ENCODE assay signal across 30 cellular contexts in the genomic region with DNA sequence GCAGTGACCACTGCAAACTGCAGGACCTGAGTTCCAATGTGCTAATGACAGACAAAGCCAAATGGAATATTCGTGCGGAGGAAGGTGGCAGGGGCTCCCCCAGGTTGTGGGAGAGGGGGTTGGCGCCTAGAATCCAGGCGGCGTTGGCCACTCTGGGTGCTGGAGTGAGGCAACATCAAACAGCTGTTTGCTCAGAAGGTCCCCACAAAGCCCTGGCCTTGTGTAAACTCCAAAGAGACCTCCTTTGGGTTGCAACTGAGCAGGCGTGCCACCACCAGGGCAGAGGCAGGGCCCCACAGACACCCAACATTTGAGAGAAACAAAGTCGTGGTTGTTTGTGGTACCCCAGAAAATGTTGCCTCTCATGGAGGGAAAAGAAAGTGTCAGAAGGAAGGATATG.
"Had no signal": no experiment of that assay in that cellular context is flagged by ENCODE, and none has a peak within 500 bp of the region (broad histone marks: within the 10 kb centered on the region; RNA-seq: fewer than 3 reads in every experiment).

No MANE protein-coding gene starts in this region.

- H3K27me3 ChIP-seq: pancreas, testis, uterus had no signal

- H3K4me3 ChIP-seq: pancreas, psoas muscle, skin epidermis, smooth muscle cell, spleen, suprapubic skin, testis, tibial artery, transverse colon, upper lobe of right lung, uterus had no signal

- H3K4me1 Mint-ChIP-seq: naive B cell; naive thymus-derived CD8-positive, alpha-beta T cell; neural crest cell; stimulated activated memory B cell treated with anti-CD40 and anti-IgM and Interleukin-4, amounts not matched to agents 10 μg/mL and 1 μg/mL and 100 μg/mL, for 72 hours; stimulated activated naive CD8-positive, alpha-beta T cell treated with anti-CD3 and anti-CD28 coated beads, Interleukin-15, amount 100 ng/mL, for 72 hours had no signal

- H3K4me1 ChIP-seq: pancreas, psoas muscle, testis, tibial artery, transverse colon, upper lobe of right lung, uterus had no signal

- H3K36me3 ChIP-seq: pancreas, spleen, suprapubic skin, tibial artery, transverse colon, upper lobe of right lung, uterus had no signal

- H3K4me2 ChIP-seq: smooth muscle cell had no signal

- H3K27ac Mint-ChIP-seq: naive B cell; naive thymus-derived CD8-positive, alpha-beta T cell; natural killer cell treated with Interleukin-12 subunit alpha and Interleukin-12 subunit beta and Interleukin-15 and Interleukin-18, amount 100 ng/mL, for 72 hours; nephron progenitor cell; stimulated activated memory B cell treated with anti-CD40 and anti-IgM and Interleukin-4, amounts not matched to agents 10 μg/mL and 1 μg/mL and 100 μg/mL, for 72 hours; type B pancreatic cell had no signal

- H3K27ac ChIP-seq: pancreas, psoas muscle, skin epidermis, spleen, suprapubic skin, testis, tibial artery, transverse colon, upper lobe of right lung, uterus had no signal

- ATAC-seq: naive thymus-derived CD8-positive, alpha-beta T cell; natural killer cell treated with Interleukin-12 subunit alpha and Interleukin-12 subunit beta and Interleukin-15 and Interleukin-18, amount 100 ng/mL, for 72 hours; pancreas; psoas muscle; right cardiac atrium; sciatic nerve; stimulated activated memory B cell treated with anti-CD40 and anti-IgM and Interleukin-4, amounts not matched to agents 10 μg/mL and 1 μg/mL and 100 μg/mL, for 72 hours; stimulated activated naive CD8-positive, alpha-beta T cell treated with anti-CD3 and anti-CD28 coated beads, Interleukin-15, amount 100 ng/mL, for 72 hours; stimulated activated naive CD8-positive, alpha-beta T cell treated with anti-CD3 and anti-CD28 coated beads, Interleukin-15, Interleukin-2, amounts not matched to agents 100 U/mL and 50 U/mL, for 24 hours; upper lobe of right lung had no signal

- H3K36me3 Mint-ChIP-seq: naive B cell; naive thymus-derived CD8-positive, alpha-beta T cell; natural killer cell treated with Interleukin-12 subunit alpha and Interleukin-12 subunit beta and Interleukin-15 and Interleukin-18, amount 100 ng/mL, for 72 hours; stimulated activated memory B cell treated with anti-CD40 and anti-IgM and Interleukin-4, amounts not matched to agents 10 μg/mL and 1 μg/mL and 100 μg/mL, for 72 hours; type B pancreatic cell had no signal

- H3K9me3 ChIP-seq: pancreas, psoas muscle, spleen, suprapubic skin, testis, tibial artery, transverse colon, upper lobe of right lung, uterus had no signal

- DNase-seq: naive B cell; naive thymus-derived CD8-positive, alpha-beta T cell; nephron progenitor cell; occipital lobe; pancreas; psoas muscle; spleen; stimulated activated CD4-positive, alpha-beta T cell treated with anti-CD3 and anti-CD28 coated beads, Interleukin-12 subunit alpha, Interleukin-12 subunit beta, amount 100 ng/mL, for 4 hours; stimulated activated CD4-positive, alpha-beta T cell treated with anti-CD3 and anti-CD28 coated beads, Interleukin-1b, Interleukin-23, amount 100 ng/mL, for 48 hours; stimulated activated CD4-positive, alpha-beta T cell treated with anti-CD3 and anti-CD28 coated beads, Interleukin-4, amount 100 ng/mL, for 1 hour; stimulated activated CD4-positive, alpha-beta T cell treated with anti-CD3 and anti-CD28 coated beads, Interleukin-4, amount 100 ng/mL, for 4 hours; stimulated activated CD8-positive, alpha-beta memory T cell treated with anti-CD3 and anti-CD28 coated beads, Interleukin-4, amount 100 ng/mL, for 48 hours; stimulated activated naive CD4-positive, alpha-beta T cell; stimulated activated naive CD8-positive, alpha-beta T cell treated with anti-CD3 and anti-CD28 coated beads, Interleukin-15, amount 100 ng/mL, for 72 hours; stimulated activated naive CD8-positive, alpha-beta T cell treated with anti-CD3 and anti-CD28 coated beads, Interleukin-15, Interleukin-2, amounts not matched to agents 100 U/mL and 50 U/mL, for 24 hours; substantia nigra; testis; tibial artery; transverse colon; upper lobe of right lung; uterus had no signal

- H3K4me3 Mint-ChIP-seq: naive B cell; naive thymus-derived CD8-positive, alpha-beta T cell; natural killer cell treated with Interleukin-12 subunit alpha and Interleukin-12 subunit beta and Interleukin-15 and Interleukin-18, amount 100 ng/mL, for 72 hours; nephron progenitor cell; neural crest cell; stimulated activated memory B cell treated with anti-CD40 and anti-IgM and Interleukin-4, amounts not matched to agents 10 μg/mL and 1 μg/mL and 100 μg/mL, for 72 hours; stimulated activated naive CD8-positive, alpha-beta T cell treated with anti-CD3 and anti-CD28 coated beads, Interleukin-15, amount 100 ng/mL, for 72 hours; type B pancreatic cell had no signal

- H3K9me3 Mint-ChIP-seq: naive thymus-derived CD8-positive, alpha-beta T cell; natural killer cell treated with Interleukin-12 subunit alpha and Interleukin-12 subunit beta and Interleukin-15 and Interleukin-18, amount 100 ng/mL, for 72 hours; neural crest cell; stimulated activated naive CD8-positive, alpha-beta T cell treated with anti-CD3 and anti-CD28 coated beads, Interleukin-15, amount 100 ng/mL, for 72 hours; type B pancreatic cell had no signal
